Comparison of ENCODE assay signal across 14 cellular contexts in the genomic region with DNA sequence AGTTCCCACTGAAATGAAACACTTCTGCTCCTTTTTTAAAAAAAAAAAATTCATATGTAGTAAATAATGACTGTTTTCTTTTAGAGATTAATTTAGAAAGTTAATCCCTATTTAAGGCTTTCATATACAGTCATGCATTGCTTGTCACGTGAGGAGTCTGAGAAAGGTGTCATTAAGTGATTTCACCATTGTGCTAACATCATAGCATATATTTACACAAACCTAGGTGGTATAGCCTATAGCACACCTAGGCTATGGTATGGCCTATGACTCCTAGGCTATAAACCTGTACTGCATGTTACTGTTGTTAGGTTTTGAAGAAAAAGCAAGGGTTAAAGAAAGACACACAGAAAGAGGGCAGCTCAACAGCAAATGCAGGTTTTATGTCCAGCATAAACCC. TPM values are rescaled to one million over a fixed set of nuclear protein-coding genes. Genes with fewer than 3 reads are reported as not detected.
A peak's percentile ranks its signal among the peaks of the same experiment; 100 is the strongest.
DNase-seq lines count a peak whose midpoint lies in the region; ATAC-seq and TF ChIP-seq lines count a peak whose summit lies in the region.
"Had no signal": no experiment of that assay in that cellular context is flagged by ENCODE, and none has a peak within 500 bp of the region (broad histone marks: within the 10 kb centered on the region; RNA-seq: fewer than 3 reads in every experiment).

No MANE protein-coding gene starts in this region.

- TF ChIP-seq CTCF in HEK293 (tag by site-specific recombination; IDR thresholded peaks at IDR 0.05) (no peak), retinal pigment epithelial cell (conservative IDR thresholded peaks at IDR 0.05; ENCODE audit: low read depth, low read length) (no peak), dorsolateral prefrontal cortex (IDR thresholded peaks at IDR 0.05 in 54 of 56, conservative IDR thresholded peaks at IDR 0.05 in 2 of 56; ENCODE audit: low read depth in 1 of 56, partially characterized antibody in 56 of 56) (no peak)

- H3K27me3 Mint-ChIP-seq in activated naive CD4-positive, alpha-beta T cell treated with anti-CD3 and anti-CD28 coated beads for 36 hours (ENCODE audit: low read depth), result no peaks in the 10 kb centered on the region
- H3K27me3 Mint-ChIP-seq in activated T-helper 17 cell treated with anti-CD3 and anti-CD28 coated beads, Interleukin-2, amount 50 U/mL, for 72 hours, result no peaks in the 10 kb centered on the region

- no peaks in the 10 kb centered on the region for H3K4me1 ChIP-seq in HEK293 (ENCODE audit: control insufficient read depth, insufficient read depth, low read length)

- DNase-seq in activated naive CD4-positive, alpha-beta T cell treated with anti-CD3 and anti-CD28 coated beads for 36 hours, result no peak
- DNase-seq in activated naive CD4-positive, alpha-beta T cell (lab: John Stamatoyannopoulos, UW), result no peak
- DNase-seq in retinal pigment epithelial cell (ENCODE audit: low read depth), result peak; percentile 22
- no peak for DNase-seq in dorsolateral prefrontal cortex
- DNase-seq: DMS53, KG1, NCI-H1048, NCI-H1694 treated with DMSO at 0.1 percent for 48 hours, NCI-H526 treated with DMSO at 0.1 percent for 48 hours, SIG-M5 had no signal

- no peaks in the 10 kb centered on the region for H3K9me3 Mint-ChIP-seq in activated naive CD4-positive, alpha-beta T cell treated with anti-CD3 and anti-CD28 coated beads for 36 hours
- H3K9me3 Mint-ChIP-seq in activated T-helper 17 cell treated with anti-CD3 and anti-CD28 coated beads, Interleukin-2, amount 50 U/mL, for 72 hours, result no peaks in the 10 kb centered on the region

- no peak overlapping the region for H3K4me3 Mint-ChIP-seq in activated naive CD4-positive, alpha-beta T cell treated with anti-CD3 and anti-CD28 coated beads for 36 hours
- H3K4me3 Mint-ChIP-seq in activated T-helper 17 cell treated with anti-CD3 and anti-CD28 coated beads, Interleukin-2, amount 50 U/mL, for 72 hours, result no peak overlapping the region

- H3K4me3 ChIP-seq in HEK293 (ENCODE audit: low read depth, low read length) (no peak overlapping the region), retinal pigment epithelial cell (ENCODE audit: low read length) (no peak overlapping the region), dorsolateral prefrontal cortex (no peak overlapping the region)

- H3K36me3 Mint-ChIP-seq in activated naive CD4-positive, alpha-beta T cell treated with anti-CD3 and anti-CD28 coated beads for 36 hours (ENCODE audit: low read depth), result no peaks in the 10 kb centered on the region
- H3K36me3 Mint-ChIP-seq in activated T-helper 17 cell treated with anti-CD3 and anti-CD28 coated beads, Interleukin-2, amount 50 U/mL, for 72 hours (ENCODE audit: low read depth), result no peaks in the 10 kb centered on the region

- H3K4me1 Mint-ChIP-seq in activated naive CD4-positive, alpha-beta T cell treated with anti-CD3 and anti-CD28 coated beads for 36 hours (ENCODE audit: low read depth), result peaks cover 23% of the 10 kb centered on the region
- H3K4me1 Mint-ChIP-seq in activated T-helper 17 cell treated with anti-CD3 and anti-CD28 coated beads, Interleukin-2, amount 50 U/mL, for 72 hours, result peaks cover 11% of the 10 kb centered on the region

- H3K27ac ChIP-seq in HEK293 (ENCODE audit: extremely low read depth, low read depth, low read length), result no peak overlapping the region
- no peak overlapping the region for H3K27ac ChIP-seq in dorsolateral prefrontal cortex

- ATAC-seq in activated T-helper 17 cell treated with anti-CD3 and anti-CD28 coated beads, Interleukin-2, amount 50 U/mL, for 72 hours (replicated peaks), result peak; percentile 73
- ATAC-seq in HG02885 (IDR thresholded peaks at IDR 0.05; ENCODE audit: poor library complexity, unreplicated experiment), result no peak

- POLR2A ChIA-PET in HEK293 (lab: Yijun Ruan, JAX), result interaction anchor here (1.0 kb wide), 1 partner anchor 9 kb away, joined by 4 read pairs; no protein-coding TSS in a partner anchor

- H3K9me3 ChIP-seq in HEK293 (ENCODE audit: control insufficient read depth, insufficient read depth, low read depth, low read length), result no peaks in the 10 kb centered on the region

- intact Hi-C loops in activated naive CD4-positive, alpha-beta T cell treated with anti-CD3 and anti-CD28 coated beads for 36 hours (cut with micrococcal nuclease), result no loop called here
- intact Hi-C loops in dorsolateral prefrontal cortex (cut with DNase I), result no loop called here

- no peaks in the 10 kb centered on the region for H3K36me3 ChIP-seq in HEK293 (ENCODE audit: control insufficient read depth in 2 of 2, insufficient read depth in 1 of 2, low read length in 2 of 2)

- peak overlapping the region; percentile 46 for H3K27ac Mint-ChIP-seq in activated naive CD4-positive, alpha-beta T cell treated with anti-CD3 and anti-CD28 coated beads for 36 hours
- no peak overlapping the region for H3K27ac Mint-ChIP-seq in activated T-helper 17 cell treated with anti-CD3 and anti-CD28 coated beads, Interleukin-2, amount 50 U/mL, for 72 hours

- peaks cover 0 to 21% (median 0%) of the 10 kb centered on the region in 45 donors for H3K27me3 ChIP-seq in dorsolateral prefrontal cortex

- CTCF ChIA-PET in activated naive CD4-positive, alpha-beta T cell treated with anti-CD3 and anti-CD28 coated beads for 36 hours (lab: Charles Lee), result interaction anchor here (0.8 to 1.5 kb wide), 5 partner anchors 10 to 48 kb away, joined by 3 to 13 read pairs (median 4); a partner anchor contains a TSS
- CTCF ChIA-PET in HEK293 (lab: Yijun Ruan, JAX), result interaction anchor here (0.5 to 2.0 kb wide), 9 partner anchors 8 to 218 kb away, joined by 3 to 7 read pairs (median 4); no protein-coding TSS in a partner anchor

TF ChIP-seq in HEK293, 187 proteins besides CTCF, POLR2A, EP300 and RAD21:
- TF ChIP-seq ZBTB21 (tag by site-specific recombination; IDR thresholded peaks at IDR 0.05), result no peak
- TF ChIP-seq SCRT2 (tag by site-specific recombination; IDR thresholded peaks at IDR 0.05), result no peak
- TF ChIP-seq, protein P1, sequence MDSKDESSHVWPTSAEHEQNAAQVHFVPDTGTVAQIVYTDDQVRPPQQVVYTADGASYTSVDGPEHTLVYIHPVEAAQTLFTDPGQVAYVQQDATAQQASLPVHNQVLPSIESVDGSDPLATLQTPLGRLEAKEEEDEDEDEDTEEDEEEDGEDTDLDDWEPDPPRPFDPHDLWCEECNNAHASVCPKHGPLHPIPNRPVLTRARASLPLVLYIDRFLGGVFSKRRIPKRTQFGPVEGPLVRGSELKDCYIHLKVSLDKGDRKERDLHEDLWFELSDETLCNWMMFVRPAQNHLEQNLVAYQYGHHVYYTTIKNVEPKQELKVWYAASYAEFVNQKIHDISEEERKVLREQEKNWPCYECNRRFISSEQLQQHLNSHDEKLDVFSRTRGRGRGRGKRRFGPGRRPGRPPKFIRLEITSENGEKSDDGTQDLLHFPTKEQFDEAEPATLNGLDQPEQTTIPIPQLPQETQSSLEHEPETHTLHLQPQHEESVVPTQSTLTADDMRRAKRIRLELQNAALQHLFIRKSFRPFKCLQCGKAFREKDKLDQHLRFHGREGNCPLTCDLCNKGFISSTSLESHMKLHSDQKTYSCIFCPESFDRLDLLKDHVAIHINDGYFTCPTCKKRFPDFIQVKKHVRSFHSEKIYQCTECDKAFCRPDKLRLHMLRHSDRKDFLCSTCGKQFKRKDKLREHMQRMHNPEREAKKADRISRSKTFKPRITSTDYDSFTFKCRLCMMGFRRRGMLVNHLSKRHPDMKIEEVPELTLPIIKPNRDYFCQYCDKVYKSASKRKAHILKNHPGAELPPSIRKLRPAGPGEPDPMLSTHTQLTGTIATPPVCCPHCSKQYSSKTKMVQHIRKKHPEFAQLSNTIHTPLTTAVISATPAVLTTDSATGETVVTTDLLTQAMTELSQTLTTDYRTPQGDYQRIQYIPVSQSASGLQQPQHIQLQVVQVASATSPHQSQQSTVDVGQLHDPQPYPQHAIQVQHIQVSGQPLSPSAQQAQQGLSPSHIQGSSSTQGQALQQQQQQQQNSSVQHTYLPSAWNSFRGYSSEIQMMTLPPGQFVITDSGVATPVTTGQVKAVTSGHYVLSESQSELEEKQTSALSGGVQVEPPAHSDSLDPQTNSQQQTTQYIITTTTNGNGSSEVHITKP (tag by site-specific recombination; IDR thresholded peaks at IDR 0.05), result peak; percentile 82
- TF ChIP-seq, protein P2, sequence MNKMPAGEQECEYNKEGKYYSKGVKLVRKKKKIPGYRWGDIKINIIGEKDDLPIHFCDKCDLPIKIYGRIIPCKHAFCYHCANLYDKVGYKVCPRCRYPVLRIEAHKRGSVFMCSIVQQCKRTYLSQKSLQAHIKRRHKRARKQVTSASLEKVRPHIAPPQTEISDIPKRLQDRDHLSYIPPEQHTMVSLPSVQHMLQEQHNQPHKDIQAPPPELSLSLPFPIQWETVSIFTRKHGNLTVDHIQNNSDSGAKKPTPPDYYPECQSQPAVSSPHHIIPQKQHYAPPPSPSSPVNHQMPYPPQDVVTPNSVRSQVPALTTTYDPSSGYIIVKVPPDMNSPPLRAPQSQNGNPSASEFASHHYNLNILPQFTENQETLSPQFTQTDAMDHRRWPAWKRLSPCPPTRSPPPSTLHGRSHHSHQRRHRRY (tag by site-specific recombination; IDR thresholded peaks at IDR 0.05), result no peak

RNA-seq across cellular contexts. Expression of a gene that starts 13.7 kb away (rescaled TPM):
- total RNA-seq in activated naive CD4-positive, alpha-beta T cell treated with anti-CD3 and anti-CD28 coated beads for 36 hours, result not detected
- total RNA-seq in activated T-helper 17 cell treated with anti-CD3 and anti-CD28 coated beads, Interleukin-2, amount 50 U/mL, for 72 hours, result 1 to 10 TPM in 1 of 2 donors, under 1 TPM in 1; 0.90 to 1.9 TPM
- not detected for total RNA-seq in dorsolateral prefrontal cortex
- total RNA-seq: MCF 10A had no signal

RNA-seq across cellular contexts. Expression of a gene that starts 21.3 kb away (rescaled TPM):
- 1 to 10 TPM; 2.3 to 2.5 TPM for total RNA-seq in activated naive CD4-positive, alpha-beta T cell treated with anti-CD3 and anti-CD28 coated beads for 36 hours
- 1 to 10 TPM; 1.3 to 3.3 TPM for total RNA-seq in activated T-helper 17 cell treated with anti-CD3 and anti-CD28 coated beads, Interleukin-2, amount 50 U/mL, for 72 hours
- total RNA-seq in dorsolateral prefrontal cortex, result 10 to 100 TPM; 41.7 to 92.6 (median 64.0) TPM
- total RNA-seq: MCF 10A had no signal

RNA-seq across cellular contexts. Expression of a gene that starts 25.1 kb away (rescaled TPM):
- total RNA-seq in activated naive CD4-positive, alpha-beta T cell treated with anti-CD3 and anti-CD28 coated beads for 36 hours, result not detected
- total RNA-seq in activated T-helper 17 cell treated with anti-CD3 and anti-CD28 coated beads, Interleukin-2, amount 50 U/mL, for 72 hours, result not detected
- 1 to 10 TPM in 2 of 120 experiments, under 1 TPM in 7, not detected in 111; 0.29 to 1.1 (median 0.59) TPM for total RNA-seq in dorsolateral prefrontal cortex
- total RNA-seq: MCF 10A had no signal

Comparison
In these comparisons a context has a peak if more than half of its experiments do, and no peak if none do; other contexts are left out.
1. RNA of a gene that starts 21.3 kb away (total RNA-seq): 41.7 to 92.6 TPM in dorsolateral prefrontal cortex; 1.3 to 3.3 TPM in activated T-helper 17 cell treated with anti-CD3 and anti-CD28 coated beads, Interleukin-2, amount 50 U/mL, for 72 hours and 2.3 to 2.5 TPM in activated naive CD4-positive, alpha-beta T cell treated with anti-CD3 and anti-CD28 coated beads for 36 hours; every median in the first group is over 10 times any median in the second.